ENCODE assay signal across 23 cellular contexts in genomic region chr5:17312358-17312757, GRCh38.
DNase-seq lines count a peak whose midpoint lies in the region; ATAC-seq, FAIRE-seq and TF ChIP-seq lines count a peak whose summit lies in the region.
"Had no signal": no experiment of that assay in that cellular context is flagged by ENCODE, and none has a peak within 500 bp of the region (broad histone marks: within the 10 kb centered on the region; RNA-seq: fewer than 3 reads in every experiment).

No MANE protein-coding gene starts in this region.

- H3K4me2 ChIP-seq in OCI-LY1 (ENCODE audit: low read length): no peak overlapping the region
- H3K4me2 ChIP-seq in hepatocyte: peak overlapping the region; percentile 34
- H3K4me2 ChIP-seq: PC-9 had no signal

- H3K4me1 ChIP-seq in OCI-LY1 (ENCODE audit: insufficient read depth, low read length, severe bottlenecking) (peaks cover 28% of the 10 kb centered on the region), hepatocyte (ENCODE audit: insufficient read depth) (peaks cover 13% of the 10 kb centered on the region), upper lobe of right lung (no peaks in the 10 kb centered on the region)

- TF ChIP-seq CTCF in OCI-LY1 (IDR thresholded peaks at IDR 0.05; ENCODE audit: low read length) (no peak), hepatocyte (IDR thresholded peaks at IDR 0.05; ENCODE audit: poor library complexity) (no peak), upper lobe of right lung (IDR thresholded peaks at IDR 0.05) (no peak)

- H3K27me3 ChIP-seq in OCI-LY1 (ENCODE audit: insufficient read depth, low read length) (no peaks in the 10 kb centered on the region), hepatocyte (no peaks in the 10 kb centered on the region), upper lobe of right lung (no peaks in the 10 kb centered on the region)

- H3K36me3 ChIP-seq in OCI-LY1 (ENCODE audit: insufficient read depth, low read length): no peaks in the 10 kb centered on the region
- H3K36me3 ChIP-seq in hepatocyte (replicated peaks; ENCODE audit: insufficient read depth, low read depth): no peaks in the 10 kb centered on the region
- H3K36me3 ChIP-seq in upper lobe of right lung: no peaks in the 10 kb centered on the region

- FAIRE-seq in RCC 7860 (lab: Jason Lieb, UNC): no peak
- FAIRE-seq: GM19239, H54 had no signal

- H3K79me2 ChIP-seq in OCI-LY1 (ENCODE audit: insufficient read depth, low read length): no peaks in the 10 kb centered on the region
- H3K79me2 ChIP-seq in hepatocyte: no peaks in the 10 kb centered on the region

- peaks cover 0 to 1% of the 10 kb centered on the region in 2 donors for H3K9me3 Mint-ChIP-seq in activated T-cell treated with anti-CD3 and anti-CD28 coated beads, Interleukin-2, amount 50 U/mL, for 72 hours

- no peak overlapping the region for H3K4me3 Mint-ChIP-seq in activated T-cell treated with anti-CD3 and anti-CD28 coated beads, Interleukin-2, amount 50 U/mL, for 72 hours
- H3K4me3 Mint-ChIP-seq: CD8-positive, alpha-beta memory T cell had no signal

- no peak overlapping the region for H3K27ac Mint-ChIP-seq in activated T-cell treated with anti-CD3 and anti-CD28 coated beads, Interleukin-2, amount 50 U/mL, for 72 hours
- H3K27ac Mint-ChIP-seq: CD8-positive, alpha-beta memory T cell had no signal

- DNase-seq in SIG-M5 treated with dmso at 0.1 percent for 504 hours (lab: John Stamatoyannopoulos, UW; ENCODE audit: unreplicated experiment) (peak; percentile 46), SIG-M5 (lab: John Stamatoyannopoulos, UW) (no peak), hepatocyte (ENCODE audit: low spot score) (no peak), upper lobe of right lung (no peak), RCC 7860 (ENCODE audit: low spot score) (no peak)
- no peak for DNase-seq in activated T-cell treated with anti-CD3 and anti-CD28 coated beads, Interleukin-2, amount 50 U/mL, for 72 hours
- DNase-seq: 8988T; AML-193; C1 segment of cervical spinal cord; CD8-positive, alpha-beta memory T cell; EL; GF-D8; Karpas-422; NCI-H1417; NCI-H1694 treated with DMSO at 0.1 percent for 48 hours; NCI-H2081 treated with DMSO at 0.1 percent for 48 hours; NCI-H526 treated with DMSO at 0.1 percent for 48 hours; PC-9; SW 1271 had no signal

- 44% methylated on average over 4 of the region's 4 CpGs for WGBS in hepatocyte (ENCODE audit: low lambda C conversion rate, missing lambda C conversion rate)

- H2AFZ ChIP-seq in OCI-LY1 (ENCODE audit: low read length): peak overlapping the region; percentile 34; the same call in 1 of the 2 replicates
- no peak overlapping the region for H2AFZ ChIP-seq in hepatocyte
- H2AFZ ChIP-seq: PC-9 had no signal

- H3K9me3 ChIP-seq in OCI-LY1 (ENCODE audit: low read length): no peaks in the 10 kb centered on the region
- H3K9me3 ChIP-seq in hepatocyte (ENCODE audit: low read depth): no peaks in the 10 kb centered on the region
- no peaks in the 10 kb centered on the region for H3K9me3 ChIP-seq in upper lobe of right lung

- H3K27ac ChIP-seq in OCI-LY1 (ENCODE audit: low read depth, low read length, poor library complexity, severe bottlenecking): no peak overlapping the region
- peak overlapping the region; percentile 75 for H3K27ac ChIP-seq in hepatocyte
- H3K27ac ChIP-seq in upper lobe of right lung: no peak overlapping the region
- H3K27ac ChIP-seq: PC-9 had no signal

- no peak overlapping the region for H3K4me3 ChIP-seq in OCI-LY1 (ENCODE audit: low read depth, low read length, poor library complexity, severe bottlenecking)
- no peak overlapping the region for H3K4me3 ChIP-seq in hepatocyte
- no peak overlapping the region for H3K4me3 ChIP-seq in upper lobe of right lung
- H3K4me3 ChIP-seq: PC-9 had no signal

- no peaks in the 10 kb centered on the region for H3K4me1 Mint-ChIP-seq in activated T-cell treated with anti-CD3 and anti-CD28 coated beads, Interleukin-2, amount 50 U/mL, for 72 hours (ENCODE audit: low read depth)
- H3K4me1 Mint-ChIP-seq: CD8-positive, alpha-beta memory T cell had no signal

- H3K9ac ChIP-seq in OCI-LY1 (ENCODE audit: low read length): no peak overlapping the region

- ATAC-seq in upper lobe of right lung (peak; percentile 70), GM21619 (IDR thresholded peaks at IDR 0.05; ENCODE audit: unreplicated experiment) (no peak)
- no peak for ATAC-seq in activated T-cell treated with anti-CD3 and anti-CD28 coated beads, Interleukin-2, amount 50 U/mL, for 72 hours (replicated peaks in 1 of 2)

- H3K36me3 Mint-ChIP-seq in activated T-cell treated with anti-CD3 and anti-CD28 coated beads, Interleukin-2, amount 50 U/mL, for 72 hours (ENCODE audit: insufficient read depth in 2 of 2): no peaks in the 10 kb centered on the region
- H3K36me3 Mint-ChIP-seq: CD8-positive, alpha-beta memory T cell had no signal

- H3K27me3 Mint-ChIP-seq in activated T-cell treated with anti-CD3 and anti-CD28 coated beads, Interleukin-2, amount 50 U/mL, for 72 hours (ENCODE audit: low read depth): no peaks in the 10 kb centered on the region
- H3K27me3 Mint-ChIP-seq: CD8-positive, alpha-beta memory T cell had no signal

- H3F3A ChIP-seq in OCI-LY1 (ENCODE audit: insufficient read depth, low read length): 0 out of 2 replicates have a peak, but pooled peaks cover 3% of the 10 kb centered on the region

- no peaks in the 10 kb centered on the region for H3K9me2 ChIP-seq in OCI-LY1 (ENCODE audit: low read depth, low read length)
- no peaks in the 10 kb centered on the region for H3K9me2 ChIP-seq in hepatocyte (replicated peaks; ENCODE audit: insufficient read depth)

- no peaks in the 10 kb centered on the region for H4K20me1 ChIP-seq in OCI-LY1 (ENCODE audit: insufficient read depth, low read length)
- H4K20me1 ChIP-seq in hepatocyte (ENCODE audit: insufficient read depth, poor library complexity, severe bottlenecking): no peaks in the 10 kb centered on the region

- intact Hi-C loops in upper lobe of right lung (cut with DNase I): no loop called here
